11 cellular contexts compared by ENCODE assay signal in the genomic region with DNA sequence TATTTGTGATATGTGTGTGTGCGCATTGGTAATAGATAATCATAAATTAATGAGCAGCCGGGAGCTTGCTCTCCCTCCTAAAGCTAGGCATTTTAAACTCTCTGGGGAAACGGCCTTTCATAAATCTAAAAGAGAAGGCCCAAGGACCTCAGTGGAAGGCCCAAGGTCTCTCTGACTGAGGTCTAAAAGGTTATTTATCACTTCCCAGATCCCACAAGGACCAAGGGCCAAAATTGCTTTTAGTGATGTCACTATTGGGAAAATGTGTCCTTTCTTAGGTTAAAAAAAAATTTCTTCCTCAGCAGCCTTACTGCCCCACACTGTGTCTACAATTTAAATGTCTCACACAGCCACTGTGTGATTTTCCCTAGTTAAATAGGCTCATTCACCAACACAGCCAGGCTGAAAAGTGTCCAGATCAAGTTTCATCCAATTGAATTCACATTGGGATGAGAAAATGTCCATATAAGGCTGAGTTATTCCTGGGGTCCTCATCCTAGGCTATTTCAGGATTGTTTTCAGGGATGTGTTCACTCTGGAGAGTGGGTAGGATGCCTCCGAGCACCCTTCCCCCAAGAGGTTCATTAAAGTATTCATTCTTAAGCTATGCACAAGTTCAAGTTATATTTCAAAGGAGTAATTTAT. TPM values are rescaled to one million over a fixed set of nuclear protein-coding genes. Genes with fewer than 3 reads are reported as not detected.
DNase-seq lines count a peak whose midpoint lies in the region; ATAC-seq, FAIRE-seq and TF ChIP-seq lines count a peak whose summit lies in the region.
"Had no signal": no experiment of that assay in that cellular context is flagged by ENCODE, and none has a peak within 500 bp of the region (broad histone marks: within the 10 kb centered on the region; RNA-seq: fewer than 3 reads in every experiment).

No MANE protein-coding gene starts in this region.

- no peaks in the 10 kb centered on the region for H4K20me1 ChIP-seq in hepatocyte (ENCODE audit: insufficient read depth, poor library complexity, severe bottlenecking)

- TF ChIP-seq CTCF in hepatocyte (IDR thresholded peaks at IDR 0.05; ENCODE audit: poor library complexity): no peak
- TF ChIP-seq CTCF in gastrocnemius medialis (IDR thresholded peaks at IDR 0.05 in 4 of 5, conservative IDR thresholded peaks at IDR 0.05 in 1 of 5): no peak
- TF ChIP-seq CTCF in endothelial cell (IDR thresholded peaks at IDR 0.05; ENCODE audit: unreplicated experiment): no peak

- no peaks in the 10 kb centered on the region for H3K9me2 ChIP-seq in hepatocyte (replicated peaks; ENCODE audit: insufficient read depth)

- H3K36me3 ChIP-seq in HAP-1 (replicated peaks): no peaks in the 10 kb centered on the region
- H3K36me3 ChIP-seq in hepatocyte (replicated peaks; ENCODE audit: insufficient read depth, low read depth): no peaks in the 10 kb centered on the region
- no peaks in the 10 kb centered on the region for H3K36me3 ChIP-seq in gastrocnemius medialis
- H3K36me3 ChIP-seq: upper lobe of left lung had no signal

- H3K4me1 ChIP-seq in HAP-1 (peaks cover 30% of the 10 kb centered on the region), hepatocyte (ENCODE audit: insufficient read depth) (peaks cover 51% of the 10 kb centered on the region), gastrocnemius medialis (peaks cover 13 to 19% of the 10 kb centered on the region in 2 donors)

- H3K79me2 ChIP-seq in hepatocyte: no peaks in the 10 kb centered on the region

- 83% methylated on average over 4 of the region's 4 CpGs for WGBS in hepatocyte (ENCODE audit: low lambda C conversion rate, missing lambda C conversion rate)

- no peaks in the 10 kb centered on the region for H3K9me3 Mint-ChIP-seq in endothelial cell (ENCODE audit: unreplicated experiment)

- H3K27ac ChIP-seq in hepatocyte: peak overlapping the region; percentile 90
- H3K27ac ChIP-seq in gastrocnemius medialis: peak overlapping the region; percentile 63 to 74 (median 65)

- intact Hi-C loops in gastrocnemius medialis (cut with DNase I; ENCODE audit: low total_unique reads): no loop called here

- H2AFZ ChIP-seq in hepatocyte: no peak overlapping the region

- DNase-seq in HAP-1 (ENCODE audit: low spot score in 2 of 2): peak; percentile 25 to 40
- peak; percentile 46 for DNase-seq in SK-MEL-5 (ENCODE audit: low read depth, low spot score)
- no peak for DNase-seq in hepatocyte (ENCODE audit: low spot score)
- DNase-seq in gastrocnemius medialis: no peak
- DNase-seq in NCI-H1436 treated with DMSO at 0.1 percent for 48 hours (lab: John Stamatoyannopoulos, UW): no peak
- no peak for DNase-seq in GM19239 (ENCODE audit: insufficient read length, low spot score)
- DNase-seq in endothelial cell (ENCODE audit: low spot score): no peak
- DNase-seq: GF-D8, occipital lobe, upper lobe of left lung had no signal

- H3K4me2 ChIP-seq in hepatocyte: no peak overlapping the region

- in situ Hi-C loops in HAP-1 (cut with MboI; ENCODE audit: low sequenced_read_pairs) (no loop called here), SK-MEL-5 (cut with HindIII; ENCODE audit: low pct_unique_long_range_greater_than_20kb, low sequenced_read_pairs) (no loop called here), gastrocnemius medialis (cut with MboI; ENCODE audit: low sequenced_read_pairs in 4 of 4) (loop anchor here in 3 of 4 donors (25.0 kb wide), 1 partner anchor 371 kb away; a partner anchor contains a TSS)

- H3K4me3 Mint-ChIP-seq in endothelial cell (ENCODE audit: unreplicated experiment): no peak overlapping the region

- H3K9me3 ChIP-seq in HAP-1 (no peaks in the 10 kb centered on the region), hepatocyte (ENCODE audit: low read depth) (no peaks in the 10 kb centered on the region), gastrocnemius medialis (no peaks in the 10 kb centered on the region)
- H3K9me3 ChIP-seq: upper lobe of left lung had no signal

- H3K36me3 Mint-ChIP-seq in endothelial cell (ENCODE audit: low read depth, unreplicated experiment): no peaks in the 10 kb centered on the region

- no peak overlapping the region for H3K27ac Mint-ChIP-seq in endothelial cell (ENCODE audit: unreplicated experiment)

- no peak for TF ChIP-seq POLR2A in gastrocnemius medialis (IDR thresholded peaks at IDR 0.05)

- ATAC-seq in gastrocnemius medialis (no peak), HG03135 (IDR thresholded peaks at IDR 0.05; ENCODE audit: unreplicated experiment) (no peak)

- peaks cover 1% of the 10 kb centered on the region for H3K27me3 Mint-ChIP-seq in endothelial cell (ENCODE audit: unreplicated experiment)

- H3K4me3 ChIP-seq in HAP-1: no peak overlapping the region
- H3K4me3 ChIP-seq in hepatocyte: no peak overlapping the region
- no peak overlapping the region for H3K4me3 ChIP-seq in gastrocnemius medialis
- H3K4me3 ChIP-seq: upper lobe of left lung had no signal

- H3K27me3 ChIP-seq in HAP-1 (ENCODE audit: low read depth) (no peaks in the 10 kb centered on the region), hepatocyte (no peaks in the 10 kb centered on the region), gastrocnemius medialis (peaks cover 0 to 3% (median 0%) of the 10 kb centered on the region in 3 donors)
- H3K27me3 ChIP-seq: upper lobe of left lung had no signal

- H3K4me1 Mint-ChIP-seq in endothelial cell (ENCODE audit: unreplicated experiment): peaks cover 23% of the 10 kb centered on the region

- no peak for FAIRE-seq in GM19239 (lab: Jason Lieb, UNC)

RNA-seq across cellular contexts. Expression of a gene that starts 46.1 kb away (rescaled TPM):
- 15.0 and 17.7 TPM in 2 replicates for total RNA-seq in SK-MEL-5 (2014; rRNA removed; shearing (Covaris generic))
- polyA plus RNA-seq in SK-MEL-5 (2015; cell fraction: cytosol; rRNA removed): 12.7 and 15.6 TPM in 2 replicates
- polyA plus RNA-seq in SK-MEL-5 (2015; cell fraction: nucleus; rRNA removed): 10.8 and 13.1 TPM in 2 replicates
- total RNA-seq in hepatocyte (55.3 and 70.2 TPM in 2 replicates), gastrocnemius medialis (under 1 TPM in 1 of 4 donors, not detected in 3; 0.19 TPM), endothelial cell (ENCODE audit: unreplicated experiment) (2.7 TPM)
- polyA plus RNA-seq in hepatocyte: 49.4 and 51.5 TPM in 2 replicates

Comparison
In these comparisons a context has a peak if more than half of its experiments do, and no peak if none do; other contexts are left out.
1. DNase-seq: peak in HAP-1 (2 of 2) and SK-MEL-5 (single experiment); none in hepatocyte (single experiment), gastrocnemius medialis (0 of 2), NCI-H1436 treated with DMSO at 0.1 percent for 48 hours (single experiment), GM19239 (single experiment) and endothelial cell (single experiment).
2. in situ Hi-C loops: an anchor here in gastrocnemius medialis (25.0 kb wide); none called in HAP-1 and SK-MEL-5.